19 cellular contexts compared by ENCODE assay signal in genomic region chr4:131381055-131381454, GRCh38.
"Had no signal": no experiment of that assay in that cellular context is flagged by ENCODE, and none has a peak within 500 bp of the region (broad histone marks: within the 10 kb centered on the region; RNA-seq: fewer than 3 reads in every experiment).

No MANE protein-coding gene starts in this region.

- H3K27me3 ChIP-seq: dorsolateral prefrontal cortex, esophagus muscularis mucosa, foreskin keratinocyte, sigmoid colon, spleen, testis, tibial artery had no signal

- H3K9ac ChIP-seq: parathyroid adenoma had no signal

- H3K79me2 ChIP-seq: parathyroid adenoma had no signal

- H3K4me3 ChIP-seq: dorsolateral prefrontal cortex, esophagus muscularis mucosa, lung, sigmoid colon, spleen, tibial artery had no signal

- H3K36me3 ChIP-seq: esophagus muscularis mucosa, sigmoid colon, spleen, tibial artery had no signal

- H3K9me3 ChIP-seq: esophagus muscularis mucosa, sigmoid colon, testis, tibial artery had no signal

- FAIRE-seq: endothelial cell of umbilical vein, keratinocyte had no signal

- H3K4me1 ChIP-seq: esophagus muscularis mucosa, foreskin keratinocyte, parathyroid adenoma, sigmoid colon, spleen, testis, tibial artery had no signal

- DNase-seq: dorsolateral prefrontal cortex; effector CD4-positive, alpha-beta T cell; foreskin keratinocyte; hypothalamus; natural killer cell; sigmoid colon; spleen; stimulated activated CD4-positive, alpha-beta T cell treated with anti-CD3 and anti-CD28 coated beads, Interleukin-4, amount 100 ng/mL, for 4 hours; stimulated activated naive CD8-positive, alpha-beta T cell treated with anti-CD3 and anti-CD28 coated beads, Interleukin-15, Interleukin-2, amounts not matched to agents 100 U/mL and 50 U/mL, for 24 hours; substantia nigra; testis; tibial artery had no signal

- H2AFZ ChIP-seq: parathyroid adenoma had no signal

- H3K27ac ChIP-seq: dorsolateral prefrontal cortex, esophagus muscularis mucosa, foreskin keratinocyte, parathyroid adenoma, sigmoid colon, spleen, testis, tibial artery had no signal

- ATAC-seq: foreskin keratinocyte; left lobe of liver; natural killer cell; stimulated activated memory B cell treated with anti-CD40 and anti-IgM and Interleukin-4, amounts not matched to agents 10 μg/mL and 1 μg/mL and 100 μg/mL, for 72 hours; stimulated activated naive CD8-positive, alpha-beta T cell treated with anti-CD3 and anti-CD28 coated beads, Interleukin-15, Interleukin-2, amounts not matched to agents 100 U/mL and 50 U/mL, for 24 hours had no signal
